In genomic region chr9:37121881-37122280, GRCh38 we compare ENCODE assay signal across 11 cellular contexts. TPM values are rescaled to one million over a fixed set of nuclear protein-coding genes. Genes with fewer than 3 reads are reported as not detected.
A peak's percentile ranks its signal among the peaks of the same experiment; 100 is the strongest.
DNase-seq lines count a peak whose midpoint lies in the region; ATAC-seq and TF ChIP-seq lines count a peak whose summit lies in the region.
"Had no signal": no experiment of that assay in that cellular context is flagged by ENCODE, and none has a peak within 500 bp of the region (broad histone marks: within the 10 kb centered on the region; RNA-seq: fewer than 3 reads in every experiment).

No MANE protein-coding gene starts in this region.

- H3K4me3 Mint-ChIP-seq in activated naive CD4-positive, alpha-beta T cell treated with anti-CD3 and anti-CD28 coated beads for 36 hours: peak overlapping the region; percentile 94
- peak overlapping the region; percentile 92 for H3K4me3 Mint-ChIP-seq in activated CD4-positive, alpha-beta memory T cell treated with anti-CD3 and anti-CD28 coated beads for 36 hours

- no peaks in the 10 kb centered on the region for H3K27me3 Mint-ChIP-seq in activated naive CD4-positive, alpha-beta T cell treated with anti-CD3 and anti-CD28 coated beads for 36 hours (ENCODE audit: low read depth)
- H3K27me3 Mint-ChIP-seq in activated CD4-positive, alpha-beta memory T cell treated with anti-CD3 and anti-CD28 coated beads for 36 hours: no peaks in the 10 kb centered on the region

- H3K4me3 ChIP-seq in fibroblast of the aortic adventitia (ENCODE audit: low read depth, low read length) (peak overlapping the region; percentile 80), tibial artery (peak overlapping the region; percentile 70 to 91)

- H3K36me3 ChIP-seq in tibial artery: peaks cover under 1 to 6% (median 3%) of the 10 kb centered on the region in 3 donors

- ATAC-seq in GM21526 (IDR thresholded peaks at IDR 0.05; ENCODE audit: low FRiP score, unreplicated experiment): no peak
- ATAC-seq: left colon had no signal

- POLR2A ChIA-PET in activated CD4-positive, alpha-beta memory T cell treated with anti-CD3 and anti-CD28 coated beads for 36 hours (lab: Charles Lee): interaction anchor here (1.0 to 1.7 kb wide), 2 partner anchors 42 to 298 kb away, joined by 3 to 6 read pairs; no protein-coding TSS in a partner anchor

- H3K9me3 Mint-ChIP-seq in activated naive CD4-positive, alpha-beta T cell treated with anti-CD3 and anti-CD28 coated beads for 36 hours: peaks cover 6% of the 10 kb centered on the region
- H3K9me3 Mint-ChIP-seq in activated CD4-positive, alpha-beta memory T cell treated with anti-CD3 and anti-CD28 coated beads for 36 hours: peaks cover 6% of the 10 kb centered on the region

- DNase-seq in activated naive CD4-positive, alpha-beta T cell treated with anti-CD3 and anti-CD28 coated beads for 36 hours: no peak
- DNase-seq in activated naive CD4-positive, alpha-beta T cell treated with anti-CD3 and anti-CD28 coated beads, Interleukin-2, amount 50 U/mL, for 16 hours: no peak
- no peak for DNase-seq in activated CD4-positive, alpha-beta memory T cell treated with anti-CD3 and anti-CD28 coated beads for 36 hours
- DNase-seq in fibroblast of the aortic adventitia (ENCODE audit: low read depth) (no peak), tibial artery (no peak), NCI-H187 treated with DMSO at 0.1 percent for 48 hours (lab: John Stamatoyannopoulos, UW) (no peak), iPS-NIHi7 (ENCODE audit: extremely low spot score) (no peak)
- DNase-seq: adrenal gland, left colon, RPMI8226 had no signal

- CTCF ChIA-PET in activated naive CD4-positive, alpha-beta T cell treated with anti-CD3 and anti-CD28 coated beads for 36 hours (lab: Charles Lee): interaction anchor here (0.7 to 1.5 kb wide), 2 partner anchors 187 to 249 kb away, joined by 3 read pairs; no protein-coding TSS in a partner anchor
- CTCF ChIA-PET in activated CD4-positive, alpha-beta memory T cell treated with anti-CD3 and anti-CD28 coated beads for 36 hours (lab: Charles Lee): interaction anchor here (1.3 kb wide), 2 partner anchors 39 to 290 kb away, joined by 3 to 4 read pairs; no protein-coding TSS in a partner anchor

- H3K9me3 ChIP-seq in tibial artery: no peaks in the 10 kb centered on the region
- H3K9me3 ChIP-seq: adrenal gland had no signal

- H3K27ac ChIP-seq in tibial artery: no peak overlapping the region

- peaks cover 6% of the 10 kb centered on the region for H3K36me3 Mint-ChIP-seq in activated naive CD4-positive, alpha-beta T cell treated with anti-CD3 and anti-CD28 coated beads for 36 hours (ENCODE audit: low read depth)
- H3K36me3 Mint-ChIP-seq in activated CD4-positive, alpha-beta memory T cell treated with anti-CD3 and anti-CD28 coated beads for 36 hours: peaks cover 6% of the 10 kb centered on the region

- H3K27me3 ChIP-seq in tibial artery: no peaks in the 10 kb centered on the region
- H3K27me3 ChIP-seq: adrenal gland had no signal

- TF ChIP-seq CTCF in fibroblast of the aortic adventitia (IDR thresholded peaks at IDR 0.05; ENCODE audit: insufficient read depth, low read length): no peak
- no peak for TF ChIP-seq CTCF in tibial artery (IDR thresholded peaks at IDR 0.05)

- no peak overlapping the region for H3K27ac Mint-ChIP-seq in activated naive CD4-positive, alpha-beta T cell treated with anti-CD3 and anti-CD28 coated beads for 36 hours
- H3K27ac Mint-ChIP-seq in activated CD4-positive, alpha-beta memory T cell treated with anti-CD3 and anti-CD28 coated beads for 36 hours: no peak overlapping the region

- H3K4me1 Mint-ChIP-seq in activated naive CD4-positive, alpha-beta T cell treated with anti-CD3 and anti-CD28 coated beads for 36 hours (ENCODE audit: low read depth): peaks cover 35% of the 10 kb centered on the region
- peaks cover 33% of the 10 kb centered on the region for H3K4me1 Mint-ChIP-seq in activated CD4-positive, alpha-beta memory T cell treated with anti-CD3 and anti-CD28 coated beads for 36 hours (ENCODE audit: low read depth)

- intact Hi-C loops in activated naive CD4-positive, alpha-beta T cell treated with anti-CD3 and anti-CD28 coated beads for 36 hours (cut with micrococcal nuclease): loop anchor here (2.0 to 5.0 kb wide), 6 partner anchors 65 to 355 kb away; no protein-coding TSS in a partner anchor
- intact Hi-C loops in activated CD4-positive, alpha-beta memory T cell treated with anti-CD3 and anti-CD28 coated beads for 36 hours (cut with micrococcal nuclease): loop anchor here (2.0 to 5.0 kb wide), 2 partner anchors 95 to 181 kb away; no protein-coding TSS in a partner anchor
- intact Hi-C loops in tibial artery (cut with DNase I; ENCODE audit: low total_unique reads): no loop called here

- H3K4me1 ChIP-seq in tibial artery: peaks cover 0 to 20% (median 6%) of the 10 kb centered on the region in 4 donors

RNA-seq across cellular contexts. Expression of gene ZCCHC7, which starts 1.5 kb away (rescaled TPM):
- total RNA-seq in activated naive CD4-positive, alpha-beta T cell treated with anti-CD3 and anti-CD28 coated beads for 36 hours: 10 to 100 TPM; 28.8 to 29.1 TPM
- total RNA-seq in activated CD4-positive, alpha-beta memory T cell treated with anti-CD3 and anti-CD28 coated beads for 36 hours: 10 to 100 TPM; 26.8 to 28.1 TPM
- 31.8 and 38.5 TPM in 2 replicates for total RNA-seq in fibroblast of the aortic adventitia (ENCODE audit: low replicate concordance)
